20 cellular contexts compared by ENCODE assay signal in genomic region chr20:36421641-36422040, GRCh38.
A peak's percentile ranks its signal among the peaks of the same experiment; 100 is the strongest.
DNase-seq lines count a peak whose midpoint lies in the region; ATAC-seq, FAIRE-seq and TF ChIP-seq lines count a peak whose summit lies in the region.
"Had no signal": no experiment of that assay in that cellular context is flagged by ENCODE, and none has a peak within 500 bp of the region (broad histone marks: within the 10 kb centered on the region; RNA-seq: fewer than 3 reads in every experiment).

No MANE protein-coding gene starts in this region.

- no peaks in the 10 kb centered on the region for H3K79me2 ChIP-seq in mammary epithelial cell (ENCODE audit: insufficient read depth, low read length)
- H3K79me2 ChIP-seq in K562 (ENCODE audit: control insufficient read depth, insufficient read depth, low read length), result no peaks in the 10 kb centered on the region
- no peaks in the 10 kb centered on the region for H3K79me2 ChIP-seq in keratinocyte (ENCODE audit: control insufficient read depth, insufficient read depth, low read length)

- H3K9me3 ChIP-seq in mammary epithelial cell (replicated peaks; ENCODE audit: insufficient read depth, low read length), result no peaks in the 10 kb centered on the region
- no peaks in the 10 kb centered on the region; the same call in 1 of the 2 replicates for H3K9me3 ChIP-seq in K562 (replicated peaks; ENCODE audit: control insufficient read depth, insufficient read depth, low read depth, low read length)
- no peaks in the 10 kb centered on the region for H3K9me3 ChIP-seq in keratinocyte (ENCODE audit: control insufficient read depth, low read depth, low read length)
- H3K9me3 ChIP-seq: BLaER1 treated with 17β-estradiol and CSF1 and Interleukin-3, amounts not matched to agents 10 nM and 100 nM had no signal

- FAIRE-seq in K562 (lab: Jason Lieb, UNC), result peak; percentile 62
- FAIRE-seq in keratinocyte (lab: Jason Lieb, UNC), result peak; percentile 62
- FAIRE-seq in urothelium cell line (lab: Jason Lieb, UNC), result peak; percentile 46
- no peak for FAIRE-seq in H54 (lab: Jason Lieb, UNC)
- FAIRE-seq: G401.6, GM12892, GM19239, H1 had no signal

- BruUV-seq in mammary epithelial cell (replicated peaks; lab: Mats Ljungman, UMichigan), result no TSS peak
- BruUV-seq in MCF 10A (replicated peaks; lab: Mats Ljungman, UMichigan), result no TSS peak
- no TSS peak for BruUV-seq in K562 (replicated peaks; lab: Mats Ljungman, UMichigan)

- DNase-seq in mammary epithelial cell (peak; percentile 75), MCF 10A (ENCODE audit: unreplicated experiment) (no peak), K562 (ENCODE audit: extremely low read depth in 1 of 4, low spot score in 3 of 4) (peak; percentile 42 to 61 (median 48)), keratinocyte (ENCODE audit: low read depth, low spot score) (no peak), urothelium cell line (ENCODE audit: low spot score) (no peak), GM10248 (ENCODE audit: extremely low spot score) (no peak), H54 (ENCODE audit: insufficient read length, low spot score) (no peak), T-helper 1 cell (no peak)
- DNase-seq: CD4-positive, CD25-positive, alpha-beta regulatory T cell; DMS79; EL; HCEC 1CT; HFFc6 had no signal

- TF ChIP-seq POLR2A in K562 (conservative IDR thresholded peaks at IDR 0.05) (no peak), H54 (IDR thresholded peaks at IDR 0.05; ENCODE audit: low read depth, low read length) (no peak)

- H3K9ac ChIP-seq in mammary epithelial cell (ENCODE audit: insufficient read depth, low read length) (no peak overlapping the region), K562 (ENCODE audit: insufficient read depth in 1 of 2, low read depth in 2 of 2, low read length in 2 of 2) (0 out of 4 replicates have a peak overlapping the region, but pooled peaks of 1 of the 2 experiments have one; percentile 61), keratinocyte (ENCODE audit: control insufficient read depth, extremely low read depth, insufficient read depth, low read length) (no peak overlapping the region)
- H3K9ac ChIP-seq: BLaER1 treated with 17β-estradiol and CSF1 and Interleukin-3, amounts not matched to agents 10 nM and 100 nM had no signal

- POLR2A ChIA-PET in MCF 10A (lab: Yijun Ruan, JAX), result no interaction called here
- POLR2A ChIA-PET in K562 (lab: Yijun Ruan, JAX), result no interaction called here
- POLR2A ChIA-PET in GM10248 (lab: Yijun Ruan, JAX), result no interaction called here

- H3K36me3 ChIP-seq in mammary epithelial cell (ENCODE audit: insufficient read depth, low read length) (no peaks in the 10 kb centered on the region), K562 (ENCODE audit: control insufficient read depth, insufficient read depth, low read length) (no peaks in the 10 kb centered on the region), keratinocyte (ENCODE audit: control insufficient read depth in 2 of 2, extremely low read depth in 1 of 2, insufficient read depth in 2 of 2, low read length in 2 of 2) (no peaks in the 10 kb centered on the region)
- H3K36me3 ChIP-seq: BLaER1 treated with 17β-estradiol and CSF1 and Interleukin-3, amounts not matched to agents 10 nM and 100 nM had no signal

- no peaks in the 10 kb centered on the region for H3K4me1 ChIP-seq in mammary epithelial cell (ENCODE audit: insufficient read depth, low read length)
- peaks cover 5 to 8% of the 10 kb centered on the region in 2 experiments; a peak in 2 of 5 replicates for H3K4me1 ChIP-seq in K562 (replicated peaks in 1 of 2; ENCODE audit: control insufficient read depth in 2 of 2, insufficient read depth in 2 of 2, low read length in 2 of 2)
- H3K4me1 ChIP-seq in keratinocyte (ENCODE audit: control insufficient read depth, extremely low read depth, insufficient read depth, low read length), result peaks cover 3% of the 10 kb centered on the region
- H3K4me1 ChIP-seq: BLaER1 treated with 17β-estradiol and CSF1 and Interleukin-3, amounts not matched to agents 10 nM and 100 nM had no signal

- H2AFZ ChIP-seq in mammary epithelial cell (ENCODE audit: low read depth, low read length) (no peak overlapping the region), K562 (ENCODE audit: low read depth, low read length) (no peak overlapping the region), keratinocyte (ENCODE audit: control insufficient read depth, low read length) (peak overlapping the region; percentile 47)

- H3K27ac ChIP-seq in mammary epithelial cell (ENCODE audit: insufficient read depth, low read depth, low read length), result no peak overlapping the region
- no peak overlapping the region for H3K27ac ChIP-seq in K562 (ENCODE audit: extremely low read depth, low read depth, low read length)
- no peak overlapping the region for H3K27ac ChIP-seq in keratinocyte (ENCODE audit: control insufficient read depth, insufficient read depth, low read length)
- H3K27ac ChIP-seq: 22Rv1; BLaER1 treated with 17β-estradiol and CSF1 and Interleukin-3, amounts not matched to agents 10 nM and 100 nM; HL-60 had no signal

- no peak; the same call in 1 of the 2 replicates for TF ChIP-seq EP300 in K562 (IDR thresholded peaks at IDR 0.05; ENCODE audit: low read length)

- dilution Hi-C loops in mammary epithelial cell (cut with HindIII; ENCODE audit: low sequenced_read_pairs) (no loop called here), keratinocyte (cut with MboI; ENCODE audit: extremely low pct_ligation_motif_present, low sequenced_read_pairs) (no loop called here)

- H4K20me1 ChIP-seq in mammary epithelial cell (ENCODE audit: insufficient read depth, low read length), result no peaks in the 10 kb centered on the region
- H4K20me1 ChIP-seq in K562 (replicated peaks; ENCODE audit: control insufficient read depth, insufficient read depth, low read length), result peaks cover 6% of the 10 kb centered on the region; the same call in 1 of the 2 replicates
- H4K20me1 ChIP-seq in keratinocyte (ENCODE audit: control insufficient read depth, extremely low read depth, insufficient read depth, low read length), result no peaks in the 10 kb centered on the region
- H4K20me1 ChIP-seq: BLaER1 treated with 17β-estradiol and CSF1 and Interleukin-3, amounts not matched to agents 10 nM and 100 nM had no signal

- H3K27me3 ChIP-seq in mammary epithelial cell (ENCODE audit: insufficient read depth, low read length) (peaks cover 1% of the 10 kb centered on the region), K562 (ENCODE audit: control insufficient read depth in 2 of 2, insufficient read depth in 2 of 2, low read length in 2 of 2) (peaks cover 41 to 81% of the 10 kb centered on the region in 2 experiments; a peak in 4 of 5 replicates), keratinocyte (ENCODE audit: control insufficient read depth, extremely low read depth, insufficient read depth, low read length) (peaks cover 7% of the 10 kb centered on the region)
- H3K27me3 ChIP-seq: BLaER1 treated with 17β-estradiol and CSF1 and Interleukin-3, amounts not matched to agents 10 nM and 100 nM had no signal

- intact Hi-C loops in mammary epithelial cell (cut with micrococcal nuclease) (no loop called here), MCF 10A (cut with micrococcal nuclease) (no loop called here), K562 (cut with micrococcal nuclease) (no loop called here)

- no peaks in the 10 kb centered on the region for H3K9me1 ChIP-seq in K562 (ENCODE audit: control insufficient read depth, insufficient read depth, low read length)
- H3K9me1 ChIP-seq in keratinocyte (ENCODE audit: control insufficient read depth, extremely low read depth, insufficient read depth, low read length), result no peaks in the 10 kb centered on the region

- H3K4me2 ChIP-seq in mammary epithelial cell (ENCODE audit: insufficient read depth, low read depth, low read length) (no peak overlapping the region), K562 (ENCODE audit: insufficient read depth, low read length) (no peak overlapping the region; the same call in 1 of the 2 replicates), keratinocyte (ENCODE audit: control insufficient read depth, extremely low read depth, insufficient read depth, low read depth, low read length) (peak overlapping the region; percentile 52)
- H3K4me2 ChIP-seq: BLaER1 treated with 17β-estradiol and CSF1 and Interleukin-3, amounts not matched to agents 10 nM and 100 nM had no signal

- 36% methylated on average over 13 of the region's 13 CpGs for WGBS in mammary epithelial cell (ENCODE audit: low coverage, missing lambda C conversion rate)
- 0% methylated on average over 11 of the region's 13 CpGs for WGBS in K562 (ENCODE audit: insufficient coverage, low coverage, missing lambda C conversion rate)

- H3K27ac Mint-ChIP-seq in MCF 10A (ENCODE audit: low read depth, unreplicated experiment), result no peak overlapping the region
- H3K27ac Mint-ChIP-seq: CD4-positive, CD25-positive, alpha-beta regulatory T cell; HFFc6 had no signal

- peak; percentile 84 for ATAC-seq in K562

- TF ChIP-seq CTCF in mammary epithelial cell (conservative IDR thresholded peaks at IDR 0.05 in 1 of 2, IDR thresholded peaks at IDR 0.05 in 1 of 2; ENCODE audit: extremely low read depth in 1 of 2, insufficient read depth in 1 of 2, low read depth in 1 of 2, low read length in 2 of 2), result no peak
- no peak for TF ChIP-seq CTCF in MCF 10A (IDR thresholded peaks at IDR 0.05; ENCODE audit: unreplicated experiment)
- TF ChIP-seq CTCF in K562 (IDR thresholded peaks at IDR 0.05 in 2 of 3, conservative IDR thresholded peaks at IDR 0.05 in 1 of 3; ENCODE audit: insufficient read depth in 2 of 3, low read depth in 1 of 3, low read length in 3 of 3), result no peak; a peak in 1 of 6 replicates
- TF ChIP-seq CTCF in keratinocyte (optimal IDR thresholded peaks at IDR 0.05 in 1 of 3, IDR thresholded peaks at IDR 0.05 in 1 of 3, conservative IDR thresholded peaks at IDR 0.05 in 1 of 3; ENCODE audit: extremely low read depth in 1 of 3, insufficient read depth in 2 of 3, low read length in 3 of 3), result peak in 2 of 3 experiments; percentile 9 to 23
- TF ChIP-seq CTCF in GM10248 (IDR thresholded peaks at IDR 0.05; ENCODE audit: control extremely low read depth, extremely low read depth, low read depth, missing control alignments), result no peak

- no peaks in the 10 kb centered on the region for H3K36me3 Mint-ChIP-seq in MCF 10A (ENCODE audit: insufficient read depth, unreplicated experiment)

- no peak overlapping the region for H3K4me3 ChIP-seq in mammary epithelial cell (replicated peaks in 1 of 3; ENCODE audit: insufficient read depth in 1 of 3, low read depth in 2 of 3, low read length in 3 of 3)
- H3K4me3 ChIP-seq in K562, result no peak overlapping the region
- H3K4me3 ChIP-seq in keratinocyte (ENCODE audit: control insufficient read depth in 2 of 3, extremely low read depth in 1 of 3, insufficient read depth in 2 of 3, low read depth in 1 of 3, low read length in 3 of 3), result no peak overlapping the region
- H3K4me3 ChIP-seq: BLaER1 treated with 17β-estradiol and CSF1 and Interleukin-3, amounts not matched to agents 10 nM and 100 nM had no signal

- CTCF ChIA-PET in mammary epithelial cell (lab: Charles Lee; ENCODE audit: low non-redundant PET), result no interaction called here
- CTCF ChIA-PET in MCF 10A (lab: Yijun Ruan, JAX), result no interaction called here
- CTCF ChIA-PET in K562 (lab: Yijun Ruan, JAX; ENCODE audit: low intra/inter-chr PET ratio), result no interaction called here
- CTCF ChIA-PET in GM10248 (lab: Yijun Ruan, JAX), result no interaction called here

- H3K27me3 Mint-ChIP-seq in MCF 10A (ENCODE audit: insufficient read depth, unreplicated experiment), result peaks cover 62% of the 10 kb centered on the region

- TF ChIP-seq RAD21 in K562 (CRISPR knock-in tag; conservative IDR thresholded peaks at IDR 0.05 in 1 of 2, IDR thresholded peaks at IDR 0.05 in 1 of 2), result no peak

- in situ Hi-C loops in mammary epithelial cell (cut with MboI; ENCODE audit: low sequenced_read_pairs in 2 of 2) (loop anchor here in 1 of 2 donors (10.0 kb wide), 1 partner anchor 57 kb away; no protein-coding TSS in a partner anchor), K562 (cut with MboI) (no loop called here)

- no peak overlapping the region for H3K4me3 Mint-ChIP-seq in MCF 10A (ENCODE audit: unreplicated experiment)
- H3K4me3 Mint-ChIP-seq: CD4-positive, CD25-positive, alpha-beta regulatory T cell; HFFc6 had no signal

- no peaks in the 10 kb centered on the region for H3K9me3 Mint-ChIP-seq in MCF 10A (ENCODE audit: unreplicated experiment)
- H3K9me3 Mint-ChIP-seq: HFFc6 had no signal

- H3K4me1 Mint-ChIP-seq in MCF 10A (ENCODE audit: insufficient read depth, unreplicated experiment), result peaks cover 5% of the 10 kb centered on the region
- H3K4me1 Mint-ChIP-seq: CD4-positive, CD25-positive, alpha-beta regulatory T cell had no signal

Comparison
In these comparisons a context has a peak if more than half of its experiments do, and no peak if none do; other contexts are left out.
1. DNase-seq: peak in mammary epithelial cell (single experiment) and K562 (4 of 4); none in MCF 10A (single experiment), keratinocyte (single experiment), urothelium cell line (single experiment), GM10248 (single experiment), H54 (single experiment) and T-helper 1 cell (0 of 5).
2. CTCF ChIP-seq: peak in keratinocyte (2 of 3); none in mammary epithelial cell (0 of 2), MCF 10A (single experiment), K562 (0 of 3) and GM10248 (single experiment).